ENCODE assay signal across 1 cellular context in the genomic region with DNA sequence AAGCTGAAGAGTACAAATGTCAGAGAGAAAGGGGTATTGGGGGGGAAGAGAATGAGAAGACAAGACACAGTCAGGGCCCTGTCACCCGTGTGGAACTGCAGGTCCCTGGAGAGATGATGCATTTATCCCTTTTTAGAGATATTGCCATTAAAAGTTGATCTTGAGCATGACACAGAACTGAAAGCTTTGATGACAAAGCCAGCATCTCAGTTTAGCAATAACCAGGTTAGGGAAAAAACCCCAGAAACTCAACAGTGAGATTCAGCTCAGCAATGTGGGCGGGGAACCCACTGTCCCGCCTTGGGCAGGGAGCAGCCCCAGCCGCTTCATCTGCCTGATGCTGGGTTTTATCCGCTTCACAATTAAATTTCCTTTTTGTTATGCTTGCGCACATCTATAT.
TF ChIP-seq lines count a peak whose summit lies in the region.

No MANE protein-coding gene starts in this region.

TF ChIP-seq in GM12878, 131 proteins besides CTCF, POLR2A, EP300 and RAD21 (continued from another document):
- TF ChIP-seq SKIL (IDR thresholded peaks at IDR 0.05; ENCODE audit: low read depth, poor library complexity, severe bottlenecking) (no peak), ZNF24 (IDR thresholded peaks at IDR 0.05) (no peak), PAX8 (IDR thresholded peaks at IDR 0.05) (no peak), BHLHE40 (IDR thresholded peaks at IDR 0.05; ENCODE audit: borderline replicate concordance in 1 of 2, low read depth in 2 of 2, low read length in 1 of 2) (peak; percentile 70 to 77), IRF4 (IDR thresholded peaks at IDR 0.05; ENCODE audit: low read depth, low read length) (no peak), PML (IDR thresholded peaks at IDR 0.05; ENCODE audit: low read length) (peak; percentile 53; the same call in 1 of the 2 replicates), WRNIP1 (IDR thresholded peaks at IDR 0.05; ENCODE audit: borderline replicate concordance, low read depth, low read length) (no peak), RAD51 (IDR thresholded peaks at IDR 0.05) (no peak), ZBED1 (IDR thresholded peaks at IDR 0.05; ENCODE audit: borderline replicate concordance) (peak; percentile 76), RB1 (IDR thresholded peaks at IDR 0.05; ENCODE audit: borderline replicate concordance) (no peak), TCF7 (IDR thresholded peaks at IDR 0.05; ENCODE audit: borderline replicate concordance) (peak; percentile 68; the same call in 1 of the 2 replicates), CHD2 (IDR thresholded peaks at IDR 0.05; ENCODE audit: borderline replicate concordance, low read depth, low read length) (peak; percentile 52; the same call in 1 of the 2 replicates), KDM1A (IDR thresholded peaks at IDR 0.05; ENCODE audit: borderline replicate concordance) (no peak), NBN (IDR thresholded peaks at IDR 0.05) (no peak), MXI1 (IDR thresholded peaks at IDR 0.05; ENCODE audit: low read depth, low read length) (no peak), ZNF217 (IDR thresholded peaks at IDR 0.05) (no peak), IKZF1 (conservative IDR thresholded peaks at IDR 0.05) (peak; percentile 49), SUPT20H (IDR thresholded peaks at IDR 0.05; ENCODE audit: borderline replicate concordance, control insufficient read depth, low read depth, low read length) (no peak), BMI1 (IDR thresholded peaks at IDR 0.05; ENCODE audit: borderline replicate concordance) (no peak), GABPA (IDR thresholded peaks at IDR 0.05; ENCODE audit: low read depth) (no peak)
- TF ChIP-seq, protein P1, sequence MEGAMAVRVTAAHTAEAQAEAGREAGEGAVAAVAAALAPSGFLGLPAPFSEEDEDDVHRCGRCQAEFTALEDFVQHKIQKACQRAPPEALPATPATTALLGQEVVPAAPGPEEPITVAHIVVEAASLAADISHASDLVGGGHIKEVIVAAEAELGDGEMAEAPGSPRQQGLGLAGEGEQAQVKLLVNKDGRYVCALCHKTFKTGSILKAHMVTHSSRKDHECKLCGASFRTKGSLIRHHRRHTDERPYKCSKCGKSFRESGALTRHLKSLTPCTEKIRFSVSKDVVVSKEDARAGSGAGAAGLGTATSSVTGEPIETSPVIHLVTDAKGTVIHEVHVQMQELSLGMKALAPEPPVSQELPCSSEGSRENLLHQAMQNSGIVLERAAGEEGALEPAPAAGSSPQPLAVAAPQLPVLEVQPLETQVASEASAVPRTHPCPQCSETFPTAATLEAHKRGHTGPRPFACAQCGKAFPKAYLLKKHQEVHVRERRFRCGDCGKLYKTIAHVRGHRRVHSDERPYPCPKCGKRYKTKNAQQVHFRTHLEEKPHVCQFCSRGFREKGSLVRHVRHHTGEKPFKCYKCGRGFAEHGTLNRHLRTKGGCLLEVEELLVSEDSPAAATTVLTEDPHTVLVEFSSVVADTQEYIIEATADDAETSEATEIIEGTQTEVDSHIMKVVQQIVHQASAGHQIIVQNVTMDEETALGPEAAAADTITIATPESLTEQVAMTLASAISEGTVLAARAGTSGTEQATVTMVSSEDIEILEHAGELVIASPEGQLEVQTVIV (IDR thresholded peaks at IDR 0.05; ENCODE audit: borderline replicate concordance, partially characterized antibody): no peak
